In genomic region chr1:224513383-224513782, GRCh38 we compare ENCODE assay signal across 14 cellular contexts.
DNase-seq lines count a peak whose midpoint lies in the region; ATAC-seq, FAIRE-seq and TF ChIP-seq lines count a peak whose summit lies in the region.
"Had no signal": no experiment of that assay in that cellular context is flagged by ENCODE, and none has a peak within 500 bp of the region (broad histone marks: within the 10 kb centered on the region; RNA-seq: fewer than 3 reads in every experiment).

No MANE protein-coding gene starts in this region.

- H2AFZ ChIP-seq in PC-3 (ENCODE audit: low read length) (0 out of 2 replicates have a peak overlapping the region, but pooled peaks have one; percentile 1), mesenchymal stem cell (ENCODE audit: low read depth, low read length) (no peak overlapping the region)

- H3K4me3 ChIP-seq in PC-3 (ENCODE audit: low read length) (no peak overlapping the region), mesenchymal stem cell (ENCODE audit: insufficient read depth in 1 of 2, low read depth in 1 of 2, low read length in 2 of 2) (no peak overlapping the region)
- H3K4me3 ChIP-seq: SJSA1, tibial artery had no signal

- POLR2A ChIA-PET in PC-3 (lab: Charles Lee; ENCODE audit: unreplicated experiment), result interaction anchor here (1.1 kb wide), 1 partner anchor 409 kb away, joined by 3 read pairs; no protein-coding TSS in a partner anchor

- no peaks in the 10 kb centered on the region for H3K36me3 Mint-ChIP-seq in HFFc6 (ENCODE audit: low read depth)
- H3K36me3 Mint-ChIP-seq: activated naive CD8-positive, alpha-beta T cell; natural killer cell treated with Interleukin-12 subunit alpha and Interleukin-12 subunit beta and Interleukin-15 and Interleukin-18, amount 100 ng/mL, for 72 hours had no signal

- no peak overlapping the region for H3K27ac Mint-ChIP-seq in HFFc6
- H3K27ac Mint-ChIP-seq: activated naive CD8-positive, alpha-beta T cell; CD4-positive, alpha-beta T cell; natural killer cell treated with Interleukin-12 subunit alpha and Interleukin-12 subunit beta and Interleukin-15 and Interleukin-18, amount 100 ng/mL, for 72 hours had no signal

- H4K8ac ChIP-seq in mesenchymal stem cell (ENCODE audit: low read length), result peak overlapping the region; percentile 73

- H3K4me1 Mint-ChIP-seq in HFFc6 (ENCODE audit: low read depth), result peaks cover 50% of the 10 kb centered on the region

- CTCF ChIA-PET in PC-3 (lab: Charles Lee), result interaction anchor here (0.5 to 1.3 kb wide), 7 partner anchors 24 to 411 kb away, joined by 3 to 11 read pairs (median 3); no protein-coding TSS in a partner anchor

- no peak overlapping the region for H2BK5ac ChIP-seq in mesenchymal stem cell (ENCODE audit: low read depth, low read length, poor library complexity, severe bottlenecking)

- 59% methylated on average over 6 of the region's 6 CpGs for WGBS in mesenchymal stem cell

- no peaks in the 10 kb centered on the region for H3F3A ChIP-seq in PC-3 (ENCODE audit: low read length, unreplicated experiment)

- no peak overlapping the region for H2BK120ac ChIP-seq in mesenchymal stem cell (ENCODE audit: low read depth, low read length)

- H3K9me3 ChIP-seq in PC-3 (ENCODE audit: low read length) (no peaks in the 10 kb centered on the region), mesenchymal stem cell (ENCODE audit: control insufficient read depth, low read length) (no peaks in the 10 kb centered on the region)
- H3K9me3 ChIP-seq: SJSA1, tibial artery had no signal

- peaks cover 20% of the 10 kb centered on the region for H3K4me1 ChIP-seq in PC-3 (ENCODE audit: insufficient read depth, low read length)
- H3K4me1 ChIP-seq in mesenchymal stem cell (ENCODE audit: control insufficient read depth, insufficient read depth, low read depth, low read length), result peaks cover 12% of the 10 kb centered on the region
- H3K4me1 ChIP-seq: parathyroid adenoma had no signal

- H2BK15ac ChIP-seq in mesenchymal stem cell (ENCODE audit: low read depth, poor library complexity, severe bottlenecking), result no peak overlapping the region

- H3K9ac ChIP-seq in PC-3 (ENCODE audit: low read length) (no peak overlapping the region), mesenchymal stem cell (ENCODE audit: low read length) (no peak overlapping the region)
- H3K9ac ChIP-seq: parathyroid adenoma had no signal

- no peaks in the 10 kb centered on the region for H3K79me2 ChIP-seq in PC-3 (ENCODE audit: low read length)
- H3K79me2 ChIP-seq: parathyroid adenoma had no signal

- TF ChIP-seq POLR2A in H54 (IDR thresholded peaks at IDR 0.05; ENCODE audit: low read depth, low read length), result 0 out of 2 replicates have a peak, but pooled peaks have one; percentile 4

- no peak for FAIRE-seq in H54 (lab: Jason Lieb, UNC)
- FAIRE-seq: islet of Langerhans had no signal

- DNase-seq in H54 (ENCODE audit: insufficient read length, low spot score) (no peak), PC-3 (no peak), mesenchymal stem cell (no peak), NCI-H146 (lab: John Stamatoyannopoulos, UW) (no peak), HFFc6 (no peak)

- H3K4me3 Mint-ChIP-seq in HFFc6, result no peak overlapping the region
- H3K4me3 Mint-ChIP-seq: activated naive CD8-positive, alpha-beta T cell; CD4-positive, alpha-beta T cell; natural killer cell treated with Interleukin-12 subunit alpha and Interleukin-12 subunit beta and Interleukin-15 and Interleukin-18, amount 100 ng/mL, for 72 hours had no signal

- BruUV-seq in PC-3 (replicated peaks; lab: Mats Ljungman, UMichigan), result no TSS peak

- no peaks in the 10 kb centered on the region for H3K36me3 ChIP-seq in PC-3 (ENCODE audit: low read depth, low read length)
- H3K36me3 ChIP-seq in mesenchymal stem cell (ENCODE audit: control insufficient read depth in 1 of 2, insufficient read depth in 2 of 2, low read depth in 1 of 2, low read length in 2 of 2), result no peaks in the 10 kb centered on the region
- H3K36me3 ChIP-seq: SJSA1, tibial artery had no signal

- ATAC-seq in GM19395 (IDR thresholded peaks at IDR 0.05; ENCODE audit: unreplicated experiment) (peak; percentile 11), PC-3 (no peak), HG02571 (IDR thresholded peaks at IDR 0.05; ENCODE audit: unreplicated experiment) (no peak)

- no peaks in the 10 kb centered on the region for H4K20me1 ChIP-seq in PC-3 (ENCODE audit: low read length)

- H2AK5ac ChIP-seq in mesenchymal stem cell (ENCODE audit: low read length, severe bottlenecking), result no peak overlapping the region

- H3K27me3 ChIP-seq in PC-3 (ENCODE audit: low read length) (no peaks in the 10 kb centered on the region), mesenchymal stem cell (ENCODE audit: control insufficient read depth in 1 of 2, insufficient read depth in 1 of 2, low read length in 2 of 2) (no peaks in the 10 kb centered on the region)
- H3K27me3 ChIP-seq: SJSA1, tibial artery had no signal

- H4K91ac ChIP-seq in mesenchymal stem cell (ENCODE audit: low read length), result peak overlapping the region; percentile 62

- no peaks in the 10 kb centered on the region for H3K9me2 ChIP-seq in PC-3 (replicated peaks; ENCODE audit: low read length)

- TF ChIP-seq CTCF in PC-3 (conservative IDR thresholded peaks at IDR 0.05; ENCODE audit: low read depth, low read length) (no peak), HFFc6 (IDR thresholded peaks at IDR 0.05) (no peak)

- no peaks in the 10 kb centered on the region for H3K9me3 Mint-ChIP-seq in HFFc6
- H3K9me3 Mint-ChIP-seq: CD4-positive, alpha-beta T cell; natural killer cell treated with Interleukin-12 subunit alpha and Interleukin-12 subunit beta and Interleukin-15 and Interleukin-18, amount 100 ng/mL, for 72 hours had no signal

- H3K27ac ChIP-seq in PC-3 (ENCODE audit: low read length) (no peak overlapping the region), mesenchymal stem cell (ENCODE audit: low read length, poor library complexity, severe bottlenecking) (no peak overlapping the region)
- H3K27ac ChIP-seq: parathyroid adenoma, tibial artery had no signal

- H3K23ac ChIP-seq in mesenchymal stem cell (ENCODE audit: low read length in 2 of 2), result no peak overlapping the region

- H3K14ac ChIP-seq in mesenchymal stem cell (ENCODE audit: low read length in 2 of 2), result no peak overlapping the region

- H3K79me1 ChIP-seq in mesenchymal stem cell (replicated peaks; ENCODE audit: low read length, poor library complexity, severe bottlenecking), result no peaks in the 10 kb centered on the region

- no peak overlapping the region for H3K18ac ChIP-seq in mesenchymal stem cell (ENCODE audit: low read depth in 1 of 2, low read length in 2 of 2)

- intact Hi-C loops in PC-3 (cut with micrococcal nuclease), result loop anchor here (1.0 to 2.0 kb wide), 4 partner anchors 29 to 409 kb away; no protein-coding TSS in a partner anchor

- H2BK12ac ChIP-seq in mesenchymal stem cell (ENCODE audit: low read length in 2 of 2), result no peak overlapping the region

- no peak overlapping the region for H3K4ac ChIP-seq in mesenchymal stem cell (ENCODE audit: low read depth in 1 of 2, low read length in 2 of 2)

- no peaks in the 10 kb centered on the region; the same call in none of the 2 replicates for H3K27me3 Mint-ChIP-seq in HFFc6 (ENCODE audit: insufficient read depth)
- H3K27me3 Mint-ChIP-seq: activated naive CD8-positive, alpha-beta T cell; CD4-positive, alpha-beta T cell; natural killer cell treated with Interleukin-12 subunit alpha and Interleukin-12 subunit beta and Interleukin-15 and Interleukin-18, amount 100 ng/mL, for 72 hours had no signal

- H3K4me2 ChIP-seq in PC-3 (ENCODE audit: low read length) (no peak overlapping the region), mesenchymal stem cell (ENCODE audit: low read length, poor library complexity, severe bottlenecking) (no peak overlapping the region)
